11 cellular contexts compared by ENCODE assay signal in genomic region chr7:6481445-6481844, GRCh38. TPM values are rescaled to one million over a fixed set of nuclear protein-coding genes. Genes with fewer than 3 reads are reported as not detected.
DNase-seq lines count a peak whose midpoint lies in the region; ATAC-seq, FAIRE-seq and TF ChIP-seq lines count a peak whose summit lies in the region.
"Had no signal": no experiment of that assay in that cellular context is flagged by ENCODE, and none has a peak within 500 bp of the region (broad histone marks: within the 10 kb centered on the region; RNA-seq: fewer than 3 reads in every experiment).

No MANE protein-coding gene starts in this region.

- peak overlapping the region; percentile 58 for H3K27ac Mint-ChIP-seq in astrocyte (ENCODE audit: unreplicated experiment)
- peak overlapping the region in 1 of 2 donors; percentile 77 for H3K27ac Mint-ChIP-seq in natural killer cell treated with Interleukin-12 subunit alpha and Interleukin-12 subunit beta and Interleukin-15 and Interleukin-18, amount 100 ng/mL, for 72 hours

- FAIRE-seq in astrocyte (lab: Jason Lieb, UNC), result no peak

- ATAC-seq in natural killer cell treated with Interleukin-12 subunit alpha and Interleukin-12 subunit beta and Interleukin-15 and Interleukin-18, amount 100 ng/mL, for 72 hours, result no peak
- ATAC-seq in HG03135 (IDR thresholded peaks at IDR 0.05; ENCODE audit: unreplicated experiment), result no peak

- no peak for TF ChIP-seq CTCF in AG10803 (conservative IDR thresholded peaks at IDR 0.05; ENCODE audit: low read length)
- TF ChIP-seq CTCF in HFF-Myc (IDR thresholded peaks at IDR 0.05; ENCODE audit: low read depth, low read length, missing control alignments), result no peak
- TF ChIP-seq CTCF in astrocyte (IDR thresholded peaks at IDR 0.05; ENCODE audit: insufficient read depth, low read depth, low read length), result no peak
- no peak for TF ChIP-seq CTCF in GM13976 (IDR thresholded peaks at IDR 0.05; ENCODE audit: borderline replicate concordance, control extremely low read depth, extremely low read depth, insufficient read depth, missing control alignments)

- no peaks in the 10 kb centered on the region for H3K9me3 ChIP-seq in astrocyte (ENCODE audit: insufficient read depth, low read depth, low read length)

- H2AFZ ChIP-seq in astrocyte (ENCODE audit: low read depth, low read length), result no peak overlapping the region

- peaks cover 32% of the 10 kb centered on the region for H3K36me3 ChIP-seq in astrocyte (ENCODE audit: insufficient read depth, low read length)

- H3K4me3 ChIP-seq in AG10803 (ENCODE audit: low read length) (peak overlapping the region; percentile 47), HFF-Myc (replicated peaks; ENCODE audit: low read depth, low read length) (peak overlapping the region; percentile 12), astrocyte (ENCODE audit: insufficient read depth, low read depth, low read length) (peak overlapping the region; percentile 36)

- H3K36me3 Mint-ChIP-seq in astrocyte (ENCODE audit: low read depth, unreplicated experiment), result peaks cover 17% of the 10 kb centered on the region
- H3K36me3 Mint-ChIP-seq in natural killer cell treated with Interleukin-12 subunit alpha and Interleukin-12 subunit beta and Interleukin-15 and Interleukin-18, amount 100 ng/mL, for 72 hours, result peaks cover 5% of the 10 kb centered on the region

- peak overlapping the region; percentile 97 for H3K4me3 Mint-ChIP-seq in astrocyte (ENCODE audit: unreplicated experiment)
- peak overlapping the region; percentile 93 for H3K4me3 Mint-ChIP-seq in natural killer cell treated with Interleukin-12 subunit alpha and Interleukin-12 subunit beta and Interleukin-15 and Interleukin-18, amount 100 ng/mL, for 72 hours

- H3K79me2 ChIP-seq in astrocyte (ENCODE audit: insufficient read depth, low read length), result peaks cover 75% of the 10 kb centered on the region

- H3K27me3 Mint-ChIP-seq in astrocyte (ENCODE audit: low read depth, unreplicated experiment), result no peaks in the 10 kb centered on the region
- no peaks in the 10 kb centered on the region for H3K27me3 Mint-ChIP-seq in natural killer cell treated with Interleukin-12 subunit alpha and Interleukin-12 subunit beta and Interleukin-15 and Interleukin-18, amount 100 ng/mL, for 72 hours

- peaks cover 66% of the 10 kb centered on the region for H4K20me1 ChIP-seq in astrocyte (ENCODE audit: insufficient read depth, low read length)

- no peak overlapping the region for H3K27ac ChIP-seq in astrocyte (ENCODE audit: low read depth, low read length)

- peak overlapping the region; percentile 39 for H3K9ac ChIP-seq in astrocyte (ENCODE audit: low read length)

- peaks cover 32% of the 10 kb centered on the region for H3K4me1 ChIP-seq in astrocyte (ENCODE audit: insufficient read depth, low read length)

- no peaks in the 10 kb centered on the region for H3K9me3 Mint-ChIP-seq in astrocyte (ENCODE audit: unreplicated experiment)
- H3K9me3 Mint-ChIP-seq in natural killer cell treated with Interleukin-12 subunit alpha and Interleukin-12 subunit beta and Interleukin-15 and Interleukin-18, amount 100 ng/mL, for 72 hours, result no peaks in the 10 kb centered on the region

- DNase-seq in AG10803 (ENCODE audit: low read depth) (no peak), HFF-Myc (ENCODE audit: extremely low read depth, low read depth) (no peak), astrocyte (ENCODE audit: low read depth) (no peak), HCEC 1CT (no peak), GM13976 (ENCODE audit: low spot score) (no peak)
- DNase-seq in natural killer cell treated with Interleukin-12 subunit alpha and Interleukin-12 subunit beta and Interleukin-15 and Interleukin-18, amount 100 ng/mL, for 72 hours (ENCODE audit: low spot score), result peak; percentile 18
- DNase-seq in central memory CD4-positive, alpha-beta T cell, result no peak
- DNase-seq: activated gamma-delta T cell treated with Interleukin-2 at 50 U/mL for 16 hours; NCI-H1694; stimulated activated CD4-positive, alpha-beta T cell treated with anti-CD3 and anti-CD28 coated beads, Interleukin-1b, Interleukin-23, amount 100 ng/mL, for 48 hours had no signal

- in situ Hi-C loops in GM13976 (cut with MboI; ENCODE audit: low sequenced_read_pairs, unreplicated experiment), result no loop called here

- H3K27me3 ChIP-seq in astrocyte (ENCODE audit: insufficient read depth, low read length), result no peaks in the 10 kb centered on the region

- H3K4me1 Mint-ChIP-seq in astrocyte (ENCODE audit: low read depth, unreplicated experiment), result peaks cover 41% of the 10 kb centered on the region
- peaks cover 48 to 57% of the 10 kb centered on the region in 2 donors for H3K4me1 Mint-ChIP-seq in natural killer cell treated with Interleukin-12 subunit alpha and Interleukin-12 subunit beta and Interleukin-15 and Interleukin-18, amount 100 ng/mL, for 72 hours (ENCODE audit: low read depth in 2 of 2)

- H3K4me2 ChIP-seq in astrocyte (ENCODE audit: low read length), result peak overlapping the region; percentile 84

RNA-seq across cellular contexts. Expression of gene KDELR2, which starts 2.5 kb away (rescaled TPM):
- total RNA-seq in astrocyte, result 336 and 362 TPM in 2 replicates
- 100 to 1,000 TPM; 123 to 147 TPM for total RNA-seq in natural killer cell treated with Interleukin-12 subunit alpha and Interleukin-12 subunit beta and Interleukin-15 and Interleukin-18, amount 100 ng/mL, for 72 hours

RNA-seq across cellular contexts. Expression of gene DAGLB, which starts 33.7 kb away (rescaled TPM):
- 21.9 and 28.3 TPM in 2 replicates for total RNA-seq in astrocyte
- 10 to 100 TPM; 19.6 to 30.6 TPM for total RNA-seq in natural killer cell treated with Interleukin-12 subunit alpha and Interleukin-12 subunit beta and Interleukin-15 and Interleukin-18, amount 100 ng/mL, for 72 hours
